ENCODE assay signal across 8 cellular contexts in genomic region chr1:155970531-155971167, GRCh38. TPM values are rescaled to one million over a fixed set of nuclear protein-coding genes. Genes with fewer than 3 reads are reported as not detected.
DNase-seq lines count a peak whose midpoint lies in the region; ATAC-seq and TF ChIP-seq lines count a peak whose summit lies in the region.

No MANE protein-coding gene starts in this region.

- no peak for TF ChIP-seq CTCF in vagina (IDR thresholded peaks at IDR 0.05)

- no peaks in the 10 kb centered on the region for H3K9me3 ChIP-seq in esophagus (ENCODE audit: control insufficient read depth in 2 of 2, insufficient read depth in 1 of 2, low read depth in 1 of 2, low read length in 1 of 2)
- no peaks in the 10 kb centered on the region for H3K9me3 ChIP-seq in vagina

- no peak for TF ChIP-seq POLR2A in vagina (IDR thresholded peaks at IDR 0.05)

- H3K27me3 ChIP-seq in esophagus (ENCODE audit: control insufficient read depth in 1 of 2, insufficient read depth in 2 of 2, low read length in 2 of 2) (no peaks in the 10 kb centered on the region), vagina (no peaks in the 10 kb centered on the region)

- H3K9me3 Mint-ChIP-seq in naive B cell, result no peaks in the 10 kb centered on the region

- H3K36me3 ChIP-seq in esophagus (ENCODE audit: control insufficient read depth in 2 of 2, insufficient read depth in 2 of 2, low read length in 1 of 2) (peaks cover 0 to 26% of the 10 kb centered on the region in 2 donors), vagina (peaks cover 0 to 28% of the 10 kb centered on the region in 2 donors)

- peaks cover 3 to 38% of the 10 kb centered on the region in 2 donors for H3K4me1 ChIP-seq in esophagus (ENCODE audit: control insufficient read depth in 2 of 2, insufficient read depth in 2 of 2, low read length in 1 of 2)
- peaks cover 90% of the 10 kb centered on the region for H3K4me1 ChIP-seq in vagina

- H3K4me1 Mint-ChIP-seq in naive B cell, result peaks cover 92 to 97% (median 96%) of the 10 kb centered on the region in 3 donors

- peak overlapping the region; percentile 27 to 59 for H3K27ac ChIP-seq in esophagus (ENCODE audit: low read depth in 2 of 2, low read length in 1 of 2)
- peak overlapping the region; percentile 63 for H3K27ac ChIP-seq in vagina

- H3K27me3 Mint-ChIP-seq in naive B cell, result no peaks in the 10 kb centered on the region

- ATAC-seq in GM18511 (IDR thresholded peaks at IDR 0.05; ENCODE audit: unreplicated experiment), result peak; percentile 80
- peak; percentile 55 for ATAC-seq in HG03521 (IDR thresholded peaks at IDR 0.05; ENCODE audit: unreplicated experiment)
- peak; percentile 98 for ATAC-seq in naive B cell (ENCODE audit: low read depth in 2 of 2)
- no peak for ATAC-seq in HG02884 (IDR thresholded peaks at IDR 0.05; ENCODE audit: unreplicated experiment)

- no peak overlapping the region for H3K4me3 ChIP-seq in esophagus (ENCODE audit: low read depth in 1 of 2, low read length in 2 of 2)
- peak overlapping the region in 1 of 2 donors; percentile 18 for H3K4me3 ChIP-seq in vagina

- peak overlapping the region; percentile 91 to 98 (median 95) for H3K27ac Mint-ChIP-seq in naive B cell

- H3K36me3 Mint-ChIP-seq in naive B cell, result peaks cover 14 to 51% of the 10 kb centered on the region in 2 donors

- DNase-seq in UCSD-AML1 (lab: John Stamatoyannopoulos, UW; ENCODE audit: unreplicated experiment) (peak; percentile 83), naive B cell (peak; percentile 69), vagina (ENCODE audit: extremely low spot score in 2 of 2) (no peak)
- DNase-seq in NK-92 treated with Interleukin-12 subunit alpha and Interleukin-12 subunit beta, amount 100 ng/mL, for 24 hours (lab: John Stamatoyannopoulos, UW), result no peak

- intact Hi-C loops in vagina (cut with DNase I), result no loop called here

- peak overlapping the region; percentile 74 to 95 (median 89) for H3K4me3 Mint-ChIP-seq in naive B cell

- WGBS in esophagus, 2 donors, result 48 to 57% methylated on average over 11 of the region's 11 CpGs

RNA-seq across cellular contexts. Expression of gene ARHGEF2, which starts 7.7 kb away (rescaled TPM):
- 10 to 100 TPM; 15.9 to 26.6 TPM for polyA plus RNA-seq in esophagus
- 10 to 100 TPM in 5 of 6 donors, 1 to 10 TPM in 1; 6.9 to 48.4 (median 27.7) TPM for polyA plus RNA-seq in naive B cell (ENCODE audit: low read depth in 6 of 6)
- 76.4 TPM for total RNA-seq in vagina

RNA-seq across cellular contexts. Expression of gene RXFP4, which starts 29.2 kb away (rescaled TPM):
- polyA plus RNA-seq in esophagus (under 1 TPM; 0.04 to 0.08 TPM), naive B cell (ENCODE audit: low read depth in 6 of 6) (1 to 10 TPM in 1 of 6 donors, under 1 TPM in 2, not detected in 3; 0.21 to 1.2 (median 0.36) TPM)
- not detected for total RNA-seq in vagina

RNA-seq across cellular contexts. Expression of gene KHDC4, which starts 36.4 kb away (rescaled TPM):
- polyA plus RNA-seq in esophagus (10 to 100 TPM; 11.9 to 29.6 TPM), naive B cell (ENCODE audit: low read depth in 6 of 6) (10 to 100 TPM in 1 of 6 donors, 1 to 10 TPM in 5; 5.5 to 10.7 (median 7.2) TPM)
- total RNA-seq in vagina, result 47.6 TPM

RNA-seq across cellular contexts. Expression of gene SSR2, which starts 50.1 kb away (rescaled TPM):
- polyA plus RNA-seq in esophagus (100 to 1,000 TPM in 1 of 2 donors, 10 to 100 TPM in 1; 67.0 to 145 TPM), naive B cell (ENCODE audit: low read depth in 6 of 6) (100 to 1,000 TPM; 243 to 278 (median 256) TPM)
- total RNA-seq in vagina, result 187 TPM

RNA-seq across cellular contexts. Expression of gene RIT1, which starts 59.5 kb away (rescaled TPM):
- polyA plus RNA-seq in esophagus (10 to 100 TPM; 23.4 to 29.7 TPM), naive B cell (ENCODE audit: low read depth in 6 of 6) (10 to 100 TPM in 5 of 6 donors, 1 to 10 TPM in 1; 5.2 to 30.0 (median 20.9) TPM)
- total RNA-seq in vagina, result 38.3 TPM

Comparison
In these comparisons a context has a peak if more than half of its experiments do, and no peak if none do; other contexts are left out.
1. DNase-seq: peak in UCSD-AML1 (single experiment) and naive B cell (single experiment); none in vagina (0 of 2) and NK-92 treated with Interleukin-12 subunit alpha and Interleukin-12 subunit beta, amount 100 ng/mL, for 24 hours (single experiment).